8 cellular contexts compared by ENCODE assay signal in genomic region chr9:93750045-93750444, GRCh38.
"Had no signal": no experiment of that assay in that cellular context is flagged by ENCODE, and none has a peak within 500 bp of the region (broad histone marks: within the 10 kb centered on the region; RNA-seq: fewer than 3 reads in every experiment).

No MANE protein-coding gene starts in this region.

- ATAC-seq: GM23338 had no signal

- H3K4me3 Mint-ChIP-seq: GM23338, H9, HFFc6 had no signal

- DNase-seq: GM23248, GOT3, H7, H9, HCEC 1CT, HFFc6 had no signal

- H3K36me3 ChIP-seq: HAP-1 had no signal

- H3K4me1 ChIP-seq: HAP-1 had no signal

- H3K4me3 ChIP-seq: GM23248, GM23338, HAP-1 had no signal

- H3K9ac ChIP-seq: GM23248 had no signal

- H2AFZ ChIP-seq: GM23248, GM23338 had no signal

- H3K4me2 ChIP-seq: GM23338 had no signal

- H3K27ac Mint-ChIP-seq: GM23338, H9, HFFc6 had no signal

- H3K27ac ChIP-seq: GM23248 had no signal

- H3K4me1 Mint-ChIP-seq: GM23338, H9 had no signal
